ENCODE assay signal across 18 cellular contexts in the genomic region with DNA sequence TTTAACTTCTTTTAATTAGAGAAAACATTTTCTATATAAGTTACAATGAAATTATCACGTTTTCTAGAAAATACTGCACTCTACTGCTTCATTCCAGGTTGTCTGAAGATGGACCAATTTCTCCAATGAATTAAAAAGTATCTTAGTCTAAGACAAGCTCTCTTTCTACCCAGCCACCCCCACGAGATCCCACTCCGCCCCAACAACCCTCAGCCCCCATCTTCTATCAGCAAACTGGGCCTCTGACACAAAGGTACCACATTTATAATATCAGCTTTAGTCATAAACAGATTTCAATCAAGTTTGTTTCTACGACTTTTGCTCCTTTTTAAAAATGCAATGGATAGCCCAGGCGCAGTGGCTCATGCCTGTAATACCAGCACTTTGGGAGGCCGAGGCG.
"Had no signal": no experiment of that assay in that cellular context is flagged by ENCODE, and none has a peak within 500 bp of the region (broad histone marks: within the 10 kb centered on the region; RNA-seq: fewer than 3 reads in every experiment).

No MANE protein-coding gene starts in this region.

- H3K27ac ChIP-seq: adrenal gland had no signal

- H3K4me3 Mint-ChIP-seq: activated naive CD4-positive, alpha-beta T cell treated with anti-CD3 and anti-CD28 coated beads for 36 hours; memory B cell had no signal

- H3K9me3 Mint-ChIP-seq: activated CD4-positive, alpha-beta memory T cell treated with anti-CD3 and anti-CD28 coated beads, Interleukin-2, amount 10 ng/mL, durations not matched to agents 7 days and 5 days; activated naive CD4-positive, alpha-beta T cell treated with anti-CD3 and anti-CD28 coated beads for 36 hours; activated T-helper 1 cell treated with anti-CD3 and anti-CD28 coated beads, Interleukin-12 subunit alpha, Interleukin-12 subunit beta, Interleukin-2, Interleukin-4 antibody, amounts not matched to agents 30 ng/mL and 10 ng/mL and 1 ng/mL, durations not matched to agents 14 hours and 24 hours and 36 hours; endodermal cell; memory B cell had no signal

- ATAC-seq: body of pancreas, pancreas had no signal

- H3K36me3 Mint-ChIP-seq: memory B cell had no signal

- H3K27me3 Mint-ChIP-seq: memory B cell had no signal

- H3K27ac Mint-ChIP-seq: activated CD4-positive, alpha-beta memory T cell treated with anti-CD3 and anti-CD28 coated beads, Interleukin-2, amount 10 ng/mL, durations not matched to agents 7 days and 5 days; activated naive CD4-positive, alpha-beta T cell treated with anti-CD3 and anti-CD28 coated beads for 36 hours; activated T-helper 1 cell treated with anti-CD3 and anti-CD28 coated beads, Interleukin-12 subunit alpha, Interleukin-12 subunit beta, Interleukin-2, Interleukin-4 antibody, amounts not matched to agents 30 ng/mL and 10 ng/mL and 1 ng/mL, durations not matched to agents 14 hours and 24 hours and 36 hours; endodermal cell; memory B cell had no signal

- H3K9me3 ChIP-seq: adrenal gland, body of pancreas, left ventricle myocardium inferior, pancreas, uterus had no signal

- DNase-seq: activated CD4-positive, alpha-beta memory T cell treated with anti-CD3 and anti-CD28 coated beads, Interleukin-2, amount 10 ng/mL, durations not matched to agents 7 days and 5 days; activated CD4-positive, alpha-beta T cell treated with anti-CD3 and anti-CD28 coated beads for 1 hour; activated CD8-positive, alpha-beta memory T cell treated with anti-CD3 and anti-CD28 coated beads, Interleukin-2, amount 50 U/mL, for 4 hours; activated naive CD4-positive, alpha-beta T cell treated with anti-CD3 and anti-CD28 coated beads for 36 hours; adrenal gland; body of pancreas; dermis blood vessel endothelial cell; endodermal cell; erythroblast; kidney; left ventricle myocardium inferior; pancreas; stimulated activated CD4-positive, alpha-beta T cell treated with anti-CD3 and anti-CD28 coated beads, Interleukin-15, amount 100 ng/mL, for 24 hours; stimulated activated CD4-positive, alpha-beta T cell treated with anti-CD3 and anti-CD28 coated beads, Interleukin-4, amount 100 ng/mL, for 4 hours; uterus had no signal

- H3K4me1 ChIP-seq: uterus had no signal

- H3K4me3 ChIP-seq: adrenal gland, body of pancreas, hepatocyte, left ventricle myocardium inferior, uterus had no signal

- FAIRE-seq: kidney, pancreas had no signal
